Comparison of ENCODE assay signal across 1 cellular context in the genomic region with DNA sequence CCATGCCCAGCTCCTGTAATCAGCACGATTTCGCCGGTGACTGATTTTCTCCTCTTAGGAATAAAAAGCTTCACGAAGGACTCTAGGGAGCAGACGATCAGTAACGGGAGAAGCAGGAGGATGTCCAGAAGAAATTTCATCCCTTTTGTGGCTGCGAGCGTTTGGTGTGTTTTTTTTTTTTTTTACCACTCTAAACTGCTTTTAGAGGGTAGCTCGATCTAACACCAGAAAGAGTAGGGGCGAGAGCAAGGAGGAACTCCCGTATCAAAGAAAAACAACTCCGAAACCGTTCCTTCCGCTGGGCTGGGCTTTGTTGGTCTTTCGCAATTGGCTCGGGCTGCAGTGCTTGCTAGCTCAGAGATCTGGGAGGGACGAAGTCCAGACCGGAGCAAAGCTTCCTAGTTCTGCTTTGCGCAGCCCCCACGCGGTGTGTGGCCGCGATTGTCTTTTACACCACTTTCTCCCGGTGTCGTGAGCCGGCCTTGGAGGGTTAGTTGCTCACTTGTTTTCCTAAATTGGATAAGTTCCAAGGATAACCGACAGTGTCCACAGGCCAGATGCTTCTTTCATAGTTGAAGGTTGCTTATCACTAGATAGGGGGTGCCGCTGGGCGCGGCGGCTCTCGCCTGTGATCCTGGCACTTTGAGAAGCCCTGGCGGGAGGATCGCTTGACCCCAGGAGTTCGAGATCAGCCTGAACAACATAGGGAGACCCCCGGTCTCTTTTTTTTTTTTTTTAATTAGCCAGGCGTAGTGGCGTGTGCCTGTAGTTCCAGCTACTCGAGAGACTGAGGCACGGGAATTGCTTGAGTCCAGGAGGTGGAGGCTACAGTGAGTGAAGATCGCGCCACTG.
TF ChIP-seq lines count a peak whose summit lies in the region.

A gene with protein sequence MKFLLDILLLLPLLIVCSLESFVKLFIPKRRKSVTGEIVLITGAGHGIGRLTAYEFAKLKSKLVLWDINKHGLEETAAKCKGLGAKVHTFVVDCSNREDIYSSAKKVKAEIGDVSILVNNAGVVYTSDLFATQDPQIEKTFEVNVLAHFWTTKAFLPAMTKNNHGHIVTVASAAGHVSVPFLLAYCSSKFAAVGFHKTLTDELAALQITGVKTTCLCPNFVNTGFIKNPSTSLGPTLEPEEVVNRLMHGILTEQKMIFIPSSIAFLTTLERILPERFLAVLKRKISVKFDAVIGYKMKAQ (minus strand): TSS at position 258 of the 852 bp plus-strand sequence. CDS start 118 bp downstream, at position 140.

TF ChIP-seq in HepG2, 621 proteins besides CTCF, POLR2A, EP300 and RAD21 (continued from another document and continues in another):
- TF ChIP-seq, protein P1, sequence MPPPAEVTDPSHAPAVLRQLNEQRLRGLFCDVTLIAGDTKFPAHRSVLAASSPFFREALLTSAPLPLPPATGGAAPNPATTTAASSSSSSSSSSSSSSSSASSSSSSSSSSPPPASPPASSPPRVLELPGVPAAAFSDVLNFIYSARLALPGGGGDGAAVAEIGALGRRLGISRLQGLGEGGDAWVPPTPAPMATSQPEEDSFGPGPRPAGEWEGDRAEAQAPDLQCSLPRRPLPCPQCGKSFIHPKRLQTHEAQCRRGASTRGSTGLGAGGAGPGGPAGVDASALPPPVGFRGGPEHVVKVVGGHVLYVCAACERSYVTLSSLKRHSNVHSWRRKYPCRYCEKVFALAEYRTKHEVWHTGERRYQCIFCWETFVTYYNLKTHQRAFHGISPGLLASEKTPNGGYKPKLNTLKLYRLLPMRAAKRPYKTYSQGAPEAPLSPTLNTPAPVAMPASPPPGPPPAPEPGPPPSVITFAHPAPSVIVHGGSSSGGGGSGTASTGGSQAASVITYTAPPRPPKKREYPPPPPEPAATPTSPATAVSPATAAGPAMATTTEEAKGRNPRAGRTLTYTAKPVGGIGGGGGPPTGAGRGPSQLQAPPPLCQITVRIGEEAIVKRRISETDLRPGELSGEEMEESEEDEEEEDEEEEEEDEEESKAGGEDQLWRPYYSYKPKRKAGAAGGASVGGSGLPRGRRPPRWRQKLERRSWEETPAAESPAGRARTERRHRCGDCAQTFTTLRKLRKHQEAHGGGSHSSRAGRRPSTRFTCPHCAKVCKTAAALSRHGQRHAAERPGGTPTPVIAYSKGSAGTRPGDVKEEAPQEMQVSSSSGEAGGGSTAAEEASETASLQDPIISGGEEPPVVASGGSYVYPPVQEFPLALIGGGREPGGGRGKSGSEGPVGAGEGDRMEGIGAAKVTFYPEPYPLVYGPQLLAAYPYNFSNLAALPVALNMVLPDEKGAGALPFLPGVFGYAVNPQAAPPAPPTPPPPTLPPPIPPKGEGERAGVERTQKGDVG (CRISPR knock-in tag; IDR thresholded peaks at IDR 0.05; ENCODE audit: borderline replicate concordance), result peak; percentile 90; the same call in 1 of the 2 replicates
- TF ChIP-seq ZNF383 (CRISPR knock-in tag; IDR thresholded peaks at IDR 0.05; ENCODE audit: borderline replicate concordance), result no peak; the same call in 1 of the 2 replicates
- TF ChIP-seq KLF6 (CRISPR knock-in tag; IDR thresholded peaks at IDR 0.05), result peak; percentile 53; the same call in 1 of the 2 replicates
- TF ChIP-seq ZFP36 (IDR thresholded peaks at IDR 0.05; ENCODE audit: borderline replicate concordance, low read depth, low read length, partially characterized antibody), result no peak
- peak; percentile 95 for TF ChIP-seq ELF3 (CRISPR knock-in tag; IDR thresholded peaks at IDR 0.05)
- TF ChIP-seq, protein P2, sequence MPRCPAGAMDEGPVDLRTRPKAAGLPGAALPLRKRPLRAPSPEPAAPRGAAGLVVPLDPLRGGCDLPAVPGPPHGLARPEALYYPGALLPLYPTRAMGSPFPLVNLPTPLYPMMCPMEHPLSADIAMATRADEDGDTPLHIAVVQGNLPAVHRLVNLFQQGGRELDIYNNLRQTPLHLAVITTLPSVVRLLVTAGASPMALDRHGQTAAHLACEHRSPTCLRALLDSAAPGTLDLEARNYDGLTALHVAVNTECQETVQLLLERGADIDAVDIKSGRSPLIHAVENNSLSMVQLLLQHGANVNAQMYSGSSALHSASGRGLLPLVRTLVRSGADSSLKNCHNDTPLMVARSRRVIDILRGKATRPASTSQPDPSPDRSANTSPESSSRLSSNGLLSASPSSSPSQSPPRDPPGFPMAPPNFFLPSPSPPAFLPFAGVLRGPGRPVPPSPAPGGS (CRISPR knock-in tag; IDR thresholded peaks at IDR 0.05), result peak; percentile 68; the same call in 1 of the 2 replicates
- TF ChIP-seq, protein P3, sequence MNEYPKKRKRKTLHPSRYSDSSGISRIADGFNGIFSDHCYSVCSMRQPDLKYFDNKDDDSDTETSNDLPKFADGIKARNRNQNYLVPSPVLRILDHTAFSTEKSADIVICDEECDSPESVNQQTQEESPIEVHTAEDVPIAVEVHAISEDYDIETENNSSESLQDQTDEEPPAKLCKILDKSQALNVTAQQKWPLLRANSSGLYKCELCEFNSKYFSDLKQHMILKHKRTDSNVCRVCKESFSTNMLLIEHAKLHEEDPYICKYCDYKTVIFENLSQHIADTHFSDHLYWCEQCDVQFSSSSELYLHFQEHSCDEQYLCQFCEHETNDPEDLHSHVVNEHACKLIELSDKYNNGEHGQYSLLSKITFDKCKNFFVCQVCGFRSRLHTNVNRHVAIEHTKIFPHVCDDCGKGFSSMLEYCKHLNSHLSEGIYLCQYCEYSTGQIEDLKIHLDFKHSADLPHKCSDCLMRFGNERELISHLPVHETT (CRISPR knock-in tag; conservative IDR thresholded peaks at IDR 0.05), result peak; percentile 70
- no peak; the same call in 1 of the 2 replicates for TF ChIP-seq MIXL1 (CRISPR knock-in tag; IDR thresholded peaks at IDR 0.05)
- no peak for TF ChIP-seq U2AF2 (IDR thresholded peaks at IDR 0.05; ENCODE audit: low read depth, low read length)
- peak; percentile 97 for TF ChIP-seq MTA1 (CRISPR knock-in tag; IDR thresholded peaks at IDR 0.05; ENCODE audit: borderline replicate concordance)
- TF ChIP-seq, protein P4, sequence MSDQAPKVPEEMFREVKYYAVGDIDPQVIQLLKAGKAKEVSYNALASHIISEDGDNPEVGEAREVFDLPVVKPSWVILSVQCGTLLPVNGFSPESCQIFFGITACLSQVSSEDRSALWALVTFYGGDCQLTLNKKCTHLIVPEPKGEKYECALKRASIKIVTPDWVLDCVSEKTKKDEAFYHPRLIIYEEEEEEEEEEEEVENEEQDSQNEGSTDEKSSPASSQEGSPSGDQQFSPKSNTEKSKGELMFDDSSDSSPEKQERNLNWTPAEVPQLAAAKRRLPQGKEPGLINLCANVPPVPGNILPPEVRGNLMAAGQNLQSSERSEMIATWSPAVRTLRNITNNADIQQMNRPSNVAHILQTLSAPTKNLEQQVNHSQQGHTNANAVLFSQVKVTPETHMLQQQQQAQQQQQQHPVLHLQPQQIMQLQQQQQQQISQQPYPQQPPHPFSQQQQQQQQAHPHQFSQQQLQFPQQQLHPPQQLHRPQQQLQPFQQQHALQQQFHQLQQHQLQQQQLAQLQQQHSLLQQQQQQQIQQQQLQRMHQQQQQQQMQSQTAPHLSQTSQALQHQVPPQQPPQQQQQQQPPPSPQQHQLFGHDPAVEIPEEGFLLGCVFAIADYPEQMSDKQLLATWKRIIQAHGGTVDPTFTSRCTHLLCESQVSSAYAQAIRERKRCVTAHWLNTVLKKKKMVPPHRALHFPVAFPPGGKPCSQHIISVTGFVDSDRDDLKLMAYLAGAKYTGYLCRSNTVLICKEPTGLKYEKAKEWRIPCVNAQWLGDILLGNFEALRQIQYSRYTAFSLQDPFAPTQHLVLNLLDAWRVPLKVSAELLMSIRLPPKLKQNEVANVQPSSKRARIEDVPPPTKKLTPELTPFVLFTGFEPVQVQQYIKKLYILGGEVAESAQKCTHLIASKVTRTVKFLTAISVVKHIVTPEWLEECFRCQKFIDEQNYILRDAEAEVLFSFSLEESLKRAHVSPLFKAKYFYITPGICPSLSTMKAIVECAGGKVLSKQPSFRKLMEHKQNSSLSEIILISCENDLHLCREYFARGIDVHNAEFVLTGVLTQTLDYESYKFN (CRISPR knock-in tag; conservative IDR thresholded peaks at IDR 0.05), result peak; percentile 95
- TF ChIP-seq ZNF670 (CRISPR knock-in tag; IDR thresholded peaks at IDR 0.05; ENCODE audit: borderline replicate concordance), result peak; percentile 64; the same call in 1 of the 2 replicates
- TF ChIP-seq, protein P5, sequence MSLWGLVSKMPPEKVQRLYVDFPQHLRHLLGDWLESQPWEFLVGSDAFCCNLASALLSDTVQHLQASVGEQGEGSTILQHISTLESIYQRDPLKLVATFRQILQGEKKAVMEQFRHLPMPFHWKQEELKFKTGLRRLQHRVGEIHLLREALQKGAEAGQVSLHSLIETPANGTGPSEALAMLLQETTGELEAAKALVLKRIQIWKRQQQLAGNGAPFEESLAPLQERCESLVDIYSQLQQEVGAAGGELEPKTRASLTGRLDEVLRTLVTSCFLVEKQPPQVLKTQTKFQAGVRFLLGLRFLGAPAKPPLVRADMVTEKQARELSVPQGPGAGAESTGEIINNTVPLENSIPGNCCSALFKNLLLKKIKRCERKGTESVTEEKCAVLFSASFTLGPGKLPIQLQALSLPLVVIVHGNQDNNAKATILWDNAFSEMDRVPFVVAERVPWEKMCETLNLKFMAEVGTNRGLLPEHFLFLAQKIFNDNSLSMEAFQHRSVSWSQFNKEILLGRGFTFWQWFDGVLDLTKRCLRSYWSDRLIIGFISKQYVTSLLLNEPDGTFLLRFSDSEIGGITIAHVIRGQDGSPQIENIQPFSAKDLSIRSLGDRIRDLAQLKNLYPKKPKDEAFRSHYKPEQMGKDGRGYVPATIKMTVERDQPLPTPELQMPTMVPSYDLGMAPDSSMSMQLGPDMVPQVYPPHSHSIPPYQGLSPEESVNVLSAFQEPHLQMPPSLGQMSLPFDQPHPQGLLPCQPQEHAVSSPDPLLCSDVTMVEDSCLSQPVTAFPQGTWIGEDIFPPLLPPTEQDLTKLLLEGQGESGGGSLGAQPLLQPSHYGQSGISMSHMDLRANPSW (CRISPR knock-in tag; IDR thresholded peaks at IDR 0.05; ENCODE audit: borderline replicate concordance), result peak; percentile 50; the same call in 1 of the 2 replicates
- peak; percentile 88 for TF ChIP-seq ZNF772 (CRISPR knock-in tag; IDR thresholded peaks at IDR 0.05)
- peak; percentile 98 for TF ChIP-seq CEBPB (IDR thresholded peaks at IDR 0.05; ENCODE audit: borderline replicate concordance, low read depth, low read length)
- TF ChIP-seq, protein P6, sequence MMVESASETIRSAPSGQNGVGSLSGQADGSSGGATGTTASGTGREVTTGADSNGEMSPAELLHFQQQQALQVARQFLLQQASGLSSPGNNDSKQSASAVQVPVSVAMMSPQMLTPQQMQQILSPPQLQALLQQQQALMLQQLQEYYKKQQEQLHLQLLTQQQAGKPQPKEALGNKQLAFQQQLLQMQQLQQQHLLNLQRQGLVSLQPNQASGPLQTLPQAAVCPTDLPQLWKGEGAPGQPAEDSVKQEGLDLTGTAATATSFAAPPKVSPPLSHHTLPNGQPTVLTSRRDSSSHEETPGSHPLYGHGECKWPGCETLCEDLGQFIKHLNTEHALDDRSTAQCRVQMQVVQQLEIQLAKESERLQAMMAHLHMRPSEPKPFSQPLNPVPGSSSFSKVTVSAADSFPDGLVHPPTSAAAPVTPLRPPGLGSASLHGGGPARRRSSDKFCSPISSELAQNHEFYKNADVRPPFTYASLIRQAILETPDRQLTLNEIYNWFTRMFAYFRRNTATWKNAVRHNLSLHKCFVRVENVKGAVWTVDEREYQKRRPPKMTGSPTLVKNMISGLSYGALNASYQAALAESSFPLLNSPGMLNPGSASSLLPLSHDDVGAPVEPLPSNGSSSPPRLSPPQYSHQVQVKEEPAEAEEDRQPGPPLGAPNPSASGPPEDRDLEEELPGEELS (CRISPR knock-in tag; IDR thresholded peaks at IDR 0.05), result peak; percentile 86
- TF ChIP-seq ZNF382 (CRISPR knock-in tag; IDR thresholded peaks at IDR 0.05; ENCODE audit: borderline replicate concordance), result no peak
- TF ChIP-seq, protein P7, sequence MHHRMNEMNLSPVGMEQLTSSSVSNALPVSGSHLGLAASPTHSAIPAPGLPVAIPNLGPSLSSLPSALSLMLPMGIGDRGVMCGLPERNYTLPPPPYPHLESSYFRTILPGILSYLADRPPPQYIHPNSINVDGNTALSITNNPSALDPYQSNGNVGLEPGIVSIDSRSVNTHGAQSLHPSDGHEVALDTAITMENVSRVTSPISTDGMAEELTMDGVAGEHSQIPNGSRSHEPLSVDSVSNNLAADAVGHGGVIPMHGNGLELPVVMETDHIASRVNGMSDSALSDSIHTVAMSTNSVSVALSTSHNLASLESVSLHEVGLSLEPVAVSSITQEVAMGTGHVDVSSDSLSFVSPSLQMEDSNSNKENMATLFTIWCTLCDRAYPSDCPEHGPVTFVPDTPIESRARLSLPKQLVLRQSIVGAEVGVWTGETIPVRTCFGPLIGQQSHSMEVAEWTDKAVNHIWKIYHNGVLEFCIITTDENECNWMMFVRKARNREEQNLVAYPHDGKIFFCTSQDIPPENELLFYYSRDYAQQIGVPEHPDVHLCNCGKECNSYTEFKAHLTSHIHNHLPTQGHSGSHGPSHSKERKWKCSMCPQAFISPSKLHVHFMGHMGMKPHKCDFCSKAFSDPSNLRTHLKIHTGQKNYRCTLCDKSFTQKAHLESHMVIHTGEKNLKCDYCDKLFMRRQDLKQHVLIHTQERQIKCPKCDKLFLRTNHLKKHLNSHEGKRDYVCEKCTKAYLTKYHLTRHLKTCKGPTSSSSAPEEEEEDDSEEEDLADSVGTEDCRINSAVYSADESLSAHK (CRISPR knock-in tag; IDR thresholded peaks at IDR 0.05; ENCODE audit: borderline replicate concordance), result no peak
- TF ChIP-seq, protein P8, sequence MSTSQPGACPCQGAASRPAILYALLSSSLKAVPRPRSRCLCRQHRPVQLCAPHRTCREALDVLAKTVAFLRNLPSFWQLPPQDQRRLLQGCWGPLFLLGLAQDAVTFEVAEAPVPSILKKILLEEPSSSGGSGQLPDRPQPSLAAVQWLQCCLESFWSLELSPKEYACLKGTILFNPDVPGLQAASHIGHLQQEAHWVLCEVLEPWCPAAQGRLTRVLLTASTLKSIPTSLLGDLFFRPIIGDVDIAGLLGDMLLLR (CRISPR knock-in tag; IDR thresholded peaks at IDR 0.05), result no peak
- no peak for TF ChIP-seq ZBTB38 (CRISPR knock-in tag; IDR thresholded peaks at IDR 0.05)
- no peak for TF ChIP-seq ATF1 (CRISPR knock-in tag; IDR thresholded peaks at IDR 0.05)
- no peak for TF ChIP-seq GPN1 (CRISPR knock-in tag; IDR thresholded peaks at IDR 0.05; ENCODE audit: borderline replicate concordance)
- no peak for TF ChIP-seq GTF2F1 (IDR thresholded peaks at IDR 0.05; ENCODE audit: low read length)
- TF ChIP-seq, protein P9, sequence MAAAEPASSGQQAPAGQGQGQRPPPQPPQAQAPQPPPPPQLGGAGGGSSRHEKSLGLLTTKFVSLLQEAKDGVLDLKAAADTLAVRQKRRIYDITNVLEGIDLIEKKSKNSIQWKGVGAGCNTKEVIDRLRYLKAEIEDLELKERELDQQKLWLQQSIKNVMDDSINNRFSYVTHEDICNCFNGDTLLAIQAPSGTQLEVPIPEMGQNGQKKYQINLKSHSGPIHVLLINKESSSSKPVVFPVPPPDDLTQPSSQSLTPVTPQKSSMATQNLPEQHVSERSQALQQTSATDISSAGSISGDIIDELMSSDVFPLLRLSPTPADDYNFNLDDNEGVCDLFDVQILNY (CRISPR knock-in tag; conservative IDR thresholded peaks at IDR 0.05), result 0 out of 2 replicates have a peak, but pooled peaks have one; percentile 19
- no peak for TF ChIP-seq REXO4 (CRISPR knock-in tag; IDR thresholded peaks at IDR 0.05; ENCODE audit: borderline replicate concordance)
- no peak for TF ChIP-seq HNRNPUL1 (IDR thresholded peaks at IDR 0.05; ENCODE audit: low read depth, low read length)
- peak; percentile 84; the same call in 1 of the 2 replicates for TF ChIP-seq NCOR1 (IDR thresholded peaks at IDR 0.05; ENCODE audit: borderline replicate concordance, low read length)
- no peak for TF ChIP-seq ZNF589 (CRISPR knock-in tag; conservative IDR thresholded peaks at IDR 0.05)
- TF ChIP-seq TCF7 (IDR thresholded peaks at IDR 0.05; ENCODE audit: low read depth), result peak; percentile 81
- TF ChIP-seq SAFB2 (CRISPR knock-in tag; IDR thresholded peaks at IDR 0.05; ENCODE audit: borderline replicate concordance, low read depth), result no peak
- TF ChIP-seq ZEB1 (IDR thresholded peaks at IDR 0.05; ENCODE audit: insufficient replicate concordance, low read depth), result no peak
- TF ChIP-seq MIER3 (CRISPR knock-in tag; IDR thresholded peaks at IDR 0.05; ENCODE audit: borderline replicate concordance), result peak; percentile 67; the same call in 1 of the 2 replicates
- TF ChIP-seq FOSL1 (CRISPR knock-in tag; IDR thresholded peaks at IDR 0.05; ENCODE audit: borderline replicate concordance), result no peak
